In genomic region chr13:33690321-33690720, GRCh38 we compare ENCODE assay signal across 23 cellular contexts.
"Had no signal": no experiment of that assay in that cellular context is flagged by ENCODE, and none has a peak within 500 bp of the region (broad histone marks: within the 10 kb centered on the region; RNA-seq: fewer than 3 reads in every experiment).

No MANE protein-coding gene starts in this region.

- H3K27me3 Mint-ChIP-seq: activated naive CD4-positive, alpha-beta T cell treated with anti-CD3 and anti-CD28 coated beads, Interleukin-2, amount 50 U/mL, for 24 hours had no signal

- H3K27me3 ChIP-seq: body of pancreas, cardiac muscle cell, colonic mucosa, left lung, testis had no signal

- ATAC-seq: body of pancreas; left lung; lower lobe of right lung; naive thymus-derived CD8-positive, alpha-beta T cell; sciatic nerve had no signal

- H3K27ac ChIP-seq: body of pancreas, cardiac muscle cell, colonic mucosa, left lung, lower lobe of right lung, skin epidermis, testis had no signal

- H3K27ac Mint-ChIP-seq: activated naive CD4-positive, alpha-beta T cell treated with anti-CD3 and anti-CD28 coated beads, Interleukin-2, amount 50 U/mL, for 24 hours; naive thymus-derived CD8-positive, alpha-beta T cell had no signal

- H3K36me3 Mint-ChIP-seq: activated naive CD4-positive, alpha-beta T cell treated with anti-CD3 and anti-CD28 coated beads, Interleukin-2, amount 50 U/mL, for 24 hours; naive thymus-derived CD8-positive, alpha-beta T cell had no signal

- H3K4me1 Mint-ChIP-seq: activated naive CD4-positive, alpha-beta T cell treated with anti-CD3 and anti-CD28 coated beads, Interleukin-2, amount 50 U/mL, for 24 hours; naive thymus-derived CD8-positive, alpha-beta T cell had no signal

- H3K4me3 Mint-ChIP-seq: activated naive CD4-positive, alpha-beta T cell treated with anti-CD3 and anti-CD28 coated beads, Interleukin-2, amount 50 U/mL, for 24 hours; naive thymus-derived CD8-positive, alpha-beta T cell had no signal

- H3K4me3 ChIP-seq: body of pancreas, cardiac muscle cell, colonic mucosa, left lung, lower lobe of right lung, skin epidermis, testis had no signal

- DNase-seq: activated CD4-positive, alpha-beta T cell treated with anti-CD3 and anti-CD28 coated beads for 4 hours; activated CD4-positive, CD25-positive, alpha-beta regulatory T cell; activated CD8-positive, alpha-beta memory T cell treated with anti-CD3 and anti-CD28 coated beads for 24 hours; aorta; body of pancreas; cerebellar nuclear complex; colonic mucosa; effector memory CD4-positive, alpha-beta T cell; kidney glomerular epithelial cell; left lung; lower lobe of right lung; mesenchymal stem cell; naive thymus-derived CD8-positive, alpha-beta T cell; stimulated activated CD4-positive, alpha-beta T cell treated with anti-CD3 and anti-CD28 coated beads, Interleukin-12 subunit alpha, Interleukin-12 subunit beta, amount 100 ng/mL, for 4 hours; stimulated activated CD4-positive, alpha-beta T cell treated with anti-CD3 and anti-CD28 coated beads, Interleukin-4, amount 100 ng/mL, for 4 hours; stimulated activated naive CD4-positive, alpha-beta T cell; T-helper 1 cell; testis; trophoblast cell had no signal

- H3K9me3 Mint-ChIP-seq: activated naive CD4-positive, alpha-beta T cell treated with anti-CD3 and anti-CD28 coated beads, Interleukin-2, amount 50 U/mL, for 24 hours had no signal
